7 cellular contexts compared by ENCODE assay signal in the genomic region with DNA sequence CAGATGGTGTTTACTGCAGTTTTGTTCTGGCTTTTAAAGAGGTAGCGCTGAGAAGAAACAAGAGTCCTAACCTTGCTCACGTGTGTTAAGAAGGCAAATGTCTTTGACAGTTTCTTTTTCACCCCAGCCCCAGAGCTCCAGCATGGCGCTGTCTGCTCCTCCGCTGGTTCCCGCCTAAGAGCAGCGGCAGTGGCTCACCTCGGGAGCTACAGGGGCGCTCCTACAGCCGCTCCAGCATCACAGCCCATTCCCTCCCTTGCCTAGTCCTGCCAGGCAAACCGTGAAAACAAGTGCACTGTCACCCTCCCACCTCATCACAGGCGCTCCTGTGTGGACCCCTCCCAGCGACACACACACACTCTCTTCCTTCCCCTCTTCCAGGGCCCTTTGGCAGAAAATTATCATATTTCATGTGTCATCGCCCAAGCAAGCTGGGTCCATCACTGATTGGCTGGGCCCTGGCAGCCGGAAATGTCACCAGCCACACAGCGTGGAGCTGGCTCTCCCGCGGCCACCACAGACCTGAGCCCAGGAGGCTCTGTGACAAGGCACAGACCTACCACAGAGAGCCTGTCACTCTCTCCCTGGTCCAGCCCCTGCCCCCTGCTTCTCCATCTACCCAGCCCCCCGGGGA. TPM values are rescaled to one million over a fixed set of nuclear protein-coding genes. Genes with fewer than 3 reads are reported as not detected.
DNase-seq lines count a peak whose midpoint lies in the region; ATAC-seq and TF ChIP-seq lines count a peak whose summit lies in the region.

No MANE protein-coding gene starts in this region.

- H3K4me3 ChIP-seq in SK-N-MC, result peak overlapping the region; percentile 45

- H3K9me3 Mint-ChIP-seq in activated naive CD8-positive, alpha-beta T cell treated with anti-CD3 and anti-CD28 coated beads, Interleukin-2, amount 10 ng/mL, durations not matched to agents 7 days and 5 days, result no peaks in the 10 kb centered on the region

- no peaks in the 10 kb centered on the region for H3K27me3 Mint-ChIP-seq in activated naive CD8-positive, alpha-beta T cell treated with anti-CD3 and anti-CD28 coated beads, Interleukin-2, amount 10 ng/mL, durations not matched to agents 7 days and 5 days

- no peak for TF ChIP-seq CTCF in RWPE1 (conservative IDR thresholded peaks at IDR 0.05; ENCODE audit: low read depth)

- peak overlapping the region; percentile 96 for H3K4me3 Mint-ChIP-seq in activated naive CD8-positive, alpha-beta T cell treated with anti-CD3 and anti-CD28 coated beads, Interleukin-2, amount 10 ng/mL, durations not matched to agents 7 days and 5 days

- no peaks in the 10 kb centered on the region for H3K36me3 ChIP-seq in SK-N-MC (ENCODE audit: insufficient read depth, low read length)

- peaks cover 1% of the 10 kb centered on the region for H3K36me3 Mint-ChIP-seq in activated naive CD8-positive, alpha-beta T cell treated with anti-CD3 and anti-CD28 coated beads, Interleukin-2, amount 10 ng/mL, durations not matched to agents 7 days and 5 days

- H3K9me3 ChIP-seq in SK-N-MC (ENCODE audit: low read depth, low read length), result no peaks in the 10 kb centered on the region

- H3K27ac ChIP-seq in SK-N-MC, result no peak overlapping the region
- H3K27ac ChIP-seq in RWPE1, result no peak overlapping the region

- peak; percentile 89 for ATAC-seq in GM19025 (IDR thresholded peaks at IDR 0.05; ENCODE audit: low read depth, unreplicated experiment)
- peak; percentile 62 for ATAC-seq in HG03469 (IDR thresholded peaks at IDR 0.05; ENCODE audit: unreplicated experiment)
- peak; percentile 96 for ATAC-seq in activated naive CD8-positive, alpha-beta T cell treated with anti-CD3 and anti-CD28 coated beads, Interleukin-2, amount 10 ng/mL, durations not matched to agents 7 days and 5 days (ENCODE audit: low read depth)

- H3K4me1 Mint-ChIP-seq in activated naive CD8-positive, alpha-beta T cell treated with anti-CD3 and anti-CD28 coated beads, Interleukin-2, amount 10 ng/mL, durations not matched to agents 7 days and 5 days, result peaks cover 47% of the 10 kb centered on the region

- H3K27ac Mint-ChIP-seq in activated naive CD8-positive, alpha-beta T cell treated with anti-CD3 and anti-CD28 coated beads, Interleukin-2, amount 10 ng/mL, durations not matched to agents 7 days and 5 days, result peak overlapping the region; percentile 97

- no peak for DNase-seq in SK-N-MC (ENCODE audit: low read depth, low spot score)
- DNase-seq in activated naive CD8-positive, alpha-beta T cell treated with anti-CD3 and anti-CD28 coated beads, Interleukin-2, amount 10 ng/mL, durations not matched to agents 7 days and 5 days, result peak; percentile 84
- peak; percentile 84 for DNase-seq in kidney tubule cell (ENCODE audit: low spot score)
- DNase-seq in stimulated activated CD4-positive, alpha-beta T cell treated with anti-CD3 and anti-CD28 coated beads, TNF-alpha, amount 100 ng/mL, for 1 hour (ENCODE audit: low read depth in 3 of 3, low spot score in 1 of 3), result peak; percentile 47 to 53 (median 49)
- DNase-seq in RWPE1 (ENCODE audit: low spot score), result no peak

- POLR2A ChIA-PET in activated naive CD8-positive, alpha-beta T cell treated with anti-CD3 and anti-CD28 coated beads, Interleukin-2, amount 10 ng/mL, durations not matched to agents 7 days and 5 days (lab: Charles Lee), result interaction anchor here (0.6 to 6.1 kb wide), 17 partner anchors 11 to 119 kb away, joined by 3 to 98 read pairs (median 4); no protein-coding TSS in a partner anchor
- POLR2A ChIA-PET in RWPE1 (lab: Yijun Ruan, JAX; ENCODE audit: low non-redundant PET), result no interaction called here

- CTCF ChIA-PET in RWPE1 (lab: Yijun Ruan, JAX), result interaction anchor here (0.6 to 0.7 kb wide), 2 partner anchors 198 to 545 kb away, joined by 3 read pairs; no protein-coding TSS in a partner anchor

- H3K9ac ChIP-seq in SK-N-MC (ENCODE audit: insufficient read length), result no peak overlapping the region

RNA-seq across cellular contexts. Expression of gene HIVEP3, which starts 1.2 kb away (rescaled TPM):
- 10 to 100 TPM; 10.1 to 10.7 TPM for total RNA-seq in activated naive CD8-positive, alpha-beta T cell treated with anti-CD3 and anti-CD28 coated beads, Interleukin-2, amount 10 ng/mL, durations not matched to agents 7 days and 5 days

Comparison
In these comparisons a context has a peak if more than half of its experiments do, and no peak if none do; other contexts are left out.
1. DNase-seq: peak in activated naive CD8-positive, alpha-beta T cell treated with anti-CD3 and anti-CD28 coated beads, Interleukin-2, amount 10 ng/mL, durations not matched to agents 7 days and 5 days (single experiment), kidney tubule cell (single experiment) and stimulated activated CD4-positive, alpha-beta T cell treated with anti-CD3 and anti-CD28 coated beads, TNF-alpha, amount 100 ng/mL, for 1 hour (3 of 3); none in SK-N-MC (single experiment) and RWPE1 (single experiment).
2. Peak in every context shown above with its lines, with median percentiles within 50 percentile points of each other: ATAC-seq.